16 cellular contexts compared by ENCODE assay signal in the genomic region with DNA sequence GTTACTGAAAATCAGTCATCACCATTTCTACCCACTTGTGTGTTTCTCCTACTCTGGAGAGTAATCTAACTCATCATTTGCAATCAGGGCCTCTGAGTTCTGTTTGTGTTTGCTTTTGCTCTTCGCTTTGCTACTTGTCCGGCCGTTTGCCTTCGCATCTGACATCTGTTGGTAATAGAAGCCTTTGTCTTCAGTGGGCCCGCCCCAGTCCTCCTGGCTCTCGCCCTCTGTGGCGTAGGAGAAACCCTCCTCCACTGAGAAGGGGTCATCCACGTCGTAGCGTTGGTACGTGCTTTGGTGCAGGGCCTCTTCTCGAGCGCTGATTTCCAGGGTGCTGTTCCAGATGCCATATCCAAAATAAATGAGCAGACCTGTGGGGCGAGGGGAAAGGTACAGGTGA. TPM values are rescaled to one million over a fixed set of nuclear protein-coding genes. Genes with fewer than 3 reads are reported as not detected.
DNase-seq lines count a peak whose midpoint lies in the region; ATAC-seq and TF ChIP-seq lines count a peak whose summit lies in the region.
"Had no signal": no experiment of that assay in that cellular context is flagged by ENCODE, and none has a peak within 500 bp of the region (broad histone marks: within the 10 kb centered on the region; RNA-seq: fewer than 3 reads in every experiment).

No MANE protein-coding gene starts in this region.

- DNase-seq in NCI-H524 (lab: John Stamatoyannopoulos, UW) = peak; percentile 10 to 73
- no peak for DNase-seq in NCI-H524 treated with DMSO at 0.1 percent for 48 hours (lab: John Stamatoyannopoulos, UW)
- DNase-seq in NCI-H774 (lab: John Stamatoyannopoulos, UW) = peak; percentile 89
- DNase-seq in left kidney (ENCODE audit: low read depth, low spot score) = peak; percentile 73
- peak; percentile 33 to 47 for DNase-seq in tibial nerve (ENCODE audit: low spot score in 2 of 2)
- no peak for DNase-seq in brain microvascular endothelial cell
- DNase-seq in body of pancreas = no peak
- DNase-seq: CD4-positive, alpha-beta memory T cell; H7; stimulated activated CD4-positive, alpha-beta T cell treated with anti-CD3 and anti-CD28 coated beads, Interleukin-4, amount 100 ng/mL, for 4 hours; trophoblast cell had no signal

- no peak for TF ChIP-seq CTCF in tibial nerve (IDR thresholded peaks at IDR 0.05)
- TF ChIP-seq CTCF in brain microvascular endothelial cell (IDR thresholded peaks at IDR 0.05; ENCODE audit: low read depth, low read length, missing control alignments) = no peak
- TF ChIP-seq CTCF in body of pancreas (IDR thresholded peaks at IDR 0.05) = no peak

- intact Hi-C loops in body of pancreas (cut with DNase I) = no loop called here

- H3K36me3 ChIP-seq in tibial nerve = no peaks in the 10 kb centered on the region
- H3K36me3 ChIP-seq in brain microvascular endothelial cell (replicated peaks) = no peaks in the 10 kb centered on the region
- no peaks in the 10 kb centered on the region for H3K36me3 ChIP-seq in body of pancreas (replicated peaks in 1 of 2; ENCODE audit: insufficient read depth in 1 of 2, low read depth in 2 of 2)
- H3K36me3 ChIP-seq: gastroesophageal sphincter had no signal

- H3K4me3 ChIP-seq in tibial nerve = no peak overlapping the region
- no peak overlapping the region for H3K4me3 ChIP-seq in brain microvascular endothelial cell (ENCODE audit: low read depth, low read length)
- no peak overlapping the region for H3K4me3 ChIP-seq in body of pancreas
- H3K4me3 ChIP-seq: gastroesophageal sphincter, SK-N-MC had no signal

- no peaks in the 10 kb centered on the region for H3K9me3 ChIP-seq in tibial nerve
- H3K9me3 ChIP-seq in body of pancreas = no peaks in the 10 kb centered on the region
- H3K9me3 ChIP-seq: gastroesophageal sphincter had no signal

- in situ Hi-C loops in brain microvascular endothelial cell (cut with HindIII; ENCODE audit: low pct_ligation_motif_present, low sequenced_read_pairs) = no loop called here

- TF ChIP-seq POLR2A in tibial nerve (IDR thresholded peaks at IDR 0.05) (no peak), body of pancreas (IDR thresholded peaks at IDR 0.05) (no peak)

- H3K27ac ChIP-seq in tibial nerve = peak overlapping the region in 3 of 4 donors; percentile 23 to 76 (median 74)
- H3K27ac ChIP-seq in brain microvascular endothelial cell = no peak overlapping the region
- H3K27ac ChIP-seq in body of pancreas = no peak overlapping the region
- H3K27ac ChIP-seq: gastroesophageal sphincter, SK-N-MC had no signal

- peak in 1 of 2 donors; percentile 45 for TF ChIP-seq EP300 in tibial nerve (IDR thresholded peaks at IDR 0.05)

- H3K27me3 ChIP-seq in tibial nerve (no peaks in the 10 kb centered on the region), brain microvascular endothelial cell (replicated peaks) (no peaks in the 10 kb centered on the region), body of pancreas (no peaks in the 10 kb centered on the region)

- WGBS in tibial nerve, 2 donors = 26 to 38% methylated on average over 14 of the region's 14 CpGs
- 62 to 82% methylated on average over 13 to 14 of the region's 14 CpGs for WGBS in body of pancreas, 2 donors

- peaks cover 0 to 55% (median 18%) of the 10 kb centered on the region in 4 donors for H3K4me1 ChIP-seq in tibial nerve
- H3K4me1 ChIP-seq in body of pancreas = no peaks in the 10 kb centered on the region

- ATAC-seq in GM19397 (IDR thresholded peaks at IDR 0.05; ENCODE audit: unreplicated experiment) (no peak), body of pancreas (no peak)
- ATAC-seq: activated T-helper 17 cell treated with anti-CD3 and anti-CD28 coated beads, Interleukin-2, amount 50 U/mL, for 72 hours; gastroesophageal sphincter had no signal

RNA-seq across cellular contexts. Expression of gene CLDN11, which starts 48.3 kb away (rescaled TPM):
- total RNA-seq in tibial nerve (10 to 100 TPM; 32.0 to 65.1 (median 52.8) TPM), body of pancreas (1 to 10 TPM; 3.9 to 5.6 TPM)
- total RNA-seq: activated T-helper 17 cell treated with anti-CD3 and anti-CD28 coated beads, Interleukin-2, amount 50 U/mL, for 72 hours; HT1080 had no signal

Comparison
In these comparisons a context has a peak if more than half of its experiments do, and no peak if none do; other contexts are left out.
1. DNase-seq: peak in NCI-H524 (2 of 2), NCI-H774 (single experiment), left kidney (single experiment) and tibial nerve (2 of 2); none in NCI-H524 treated with DMSO at 0.1 percent for 48 hours (single experiment), brain microvascular endothelial cell (single experiment) and body of pancreas (0 of 4).
2. H3K27ac ChIP-seq: peak in tibial nerve (3 of 4); none in brain microvascular endothelial cell (single experiment) and body of pancreas (0 of 4).
3. RNA of gene CLDN11, which starts 48.3 kb away (total RNA-seq): 32.0 to 65.1 TPM in tibial nerve; 3.9 to 5.6 TPM in body of pancreas; every median in the first group is over 4 times any median in the second.